In genomic region chr19:56076413-56076998, GRCh38 we compare ENCODE assay signal across 8 cellular contexts. TPM values are rescaled to one million over a fixed set of nuclear protein-coding genes. Genes with fewer than 3 reads are reported as not detected.
DNase-seq lines count a peak whose midpoint lies in the region; ATAC-seq and TF ChIP-seq lines count a peak whose summit lies in the region.

No MANE protein-coding gene starts in this region.

- H3K27me3 Mint-ChIP-seq in natural killer cell (ENCODE audit: low read depth in 2 of 2) (peaks cover 0 to 5% of the 10 kb centered on the region in 2 donors), endothelial cell (ENCODE audit: unreplicated experiment) (peaks cover 5% of the 10 kb centered on the region), naive B cell (peaks cover 0 to 4% (median 0%) of the 10 kb centered on the region in 3 donors)
- H3K27me3 Mint-ChIP-seq in natural killer cell treated with Interleukin-12 subunit alpha and Interleukin-12 subunit beta and Interleukin-15 and Interleukin-18, amount 100 ng/mL, for 72 hours: peaks cover 0 to 5% of the 10 kb centered on the region in 2 donors

- H3K36me3 Mint-ChIP-seq in natural killer cell (no peaks in the 10 kb centered on the region), endothelial cell (ENCODE audit: low read depth, unreplicated experiment) (peaks cover 3% of the 10 kb centered on the region), naive B cell (no peaks in the 10 kb centered on the region)
- H3K36me3 Mint-ChIP-seq in natural killer cell treated with Interleukin-12 subunit alpha and Interleukin-12 subunit beta and Interleukin-15 and Interleukin-18, amount 100 ng/mL, for 72 hours: no peaks in the 10 kb centered on the region

- ATAC-seq in natural killer cell (peak; percentile 47 to 61 (median 58)), naive B cell (ENCODE audit: low read depth in 2 of 2) (no peak), GM19455 (IDR thresholded peaks at IDR 0.05; ENCODE audit: unreplicated experiment) (no peak), HG03159 (IDR thresholded peaks at IDR 0.05; ENCODE audit: unreplicated experiment) (no peak)
- ATAC-seq in natural killer cell treated with Interleukin-12 subunit alpha and Interleukin-12 subunit beta and Interleukin-15 and Interleukin-18, amount 100 ng/mL, for 72 hours: no peak

- H3K27ac Mint-ChIP-seq in natural killer cell: no peak overlapping the region
- H3K27ac Mint-ChIP-seq in natural killer cell treated with Interleukin-12 subunit alpha and Interleukin-12 subunit beta and Interleukin-15 and Interleukin-18, amount 100 ng/mL, for 72 hours: no peak overlapping the region
- no peak overlapping the region for H3K27ac Mint-ChIP-seq in endothelial cell (ENCODE audit: unreplicated experiment)
- peak overlapping the region in 2 of 6 donors; percentile 27 to 44 for H3K27ac Mint-ChIP-seq in naive B cell

- DNase-seq in natural killer cell (peak; percentile 35), NCI-H1105 treated with DMSO at 0.1 percent for 48 hours (lab: John Stamatoyannopoulos, UW) (peak; percentile 41), endothelial cell (ENCODE audit: low spot score) (peak; percentile 75), naive B cell (peak; percentile 15)
- no peak for DNase-seq in natural killer cell treated with Interleukin-12 subunit alpha and Interleukin-12 subunit beta and Interleukin-15 and Interleukin-18, amount 100 ng/mL, for 72 hours (ENCODE audit: low spot score)

- intact Hi-C loops in natural killer cell (cut with micrococcal nuclease): loop anchor here (2.0 kb wide), 1 partner anchor 96 kb away; no protein-coding TSS in a partner anchor

- H3K4me3 Mint-ChIP-seq in natural killer cell (no peak overlapping the region), endothelial cell (ENCODE audit: unreplicated experiment) (no peak overlapping the region), naive B cell (no peak overlapping the region)
- H3K4me3 Mint-ChIP-seq in natural killer cell treated with Interleukin-12 subunit alpha and Interleukin-12 subunit beta and Interleukin-15 and Interleukin-18, amount 100 ng/mL, for 72 hours: no peak overlapping the region

- TF ChIP-seq CTCF in natural killer cell (IDR thresholded peaks at IDR 0.05) (peak; percentile 79), VCaP (conservative IDR thresholded peaks at IDR 0.05) (peak; percentile 97), endothelial cell (IDR thresholded peaks at IDR 0.05; ENCODE audit: unreplicated experiment) (peak; percentile 86)

- H3K4me1 Mint-ChIP-seq in natural killer cell (peaks cover 9 to 10% of the 10 kb centered on the region in 2 donors), endothelial cell (ENCODE audit: unreplicated experiment) (peaks cover 9% of the 10 kb centered on the region), naive B cell (peaks cover 9 to 10% (median 10%) of the 10 kb centered on the region in 3 donors)
- peaks cover 9 to 11% of the 10 kb centered on the region in 2 donors for H3K4me1 Mint-ChIP-seq in natural killer cell treated with Interleukin-12 subunit alpha and Interleukin-12 subunit beta and Interleukin-15 and Interleukin-18, amount 100 ng/mL, for 72 hours (ENCODE audit: low read depth in 2 of 2)

- H3K9me3 Mint-ChIP-seq in natural killer cell (no peaks in the 10 kb centered on the region), endothelial cell (ENCODE audit: unreplicated experiment) (no peaks in the 10 kb centered on the region), naive B cell (no peaks in the 10 kb centered on the region)
- H3K9me3 Mint-ChIP-seq in natural killer cell treated with Interleukin-12 subunit alpha and Interleukin-12 subunit beta and Interleukin-15 and Interleukin-18, amount 100 ng/mL, for 72 hours: no peaks in the 10 kb centered on the region

- no peak overlapping the region for H3K27ac ChIP-seq in VCaP

RNA-seq across cellular contexts. Expression of gene ZNF787, which starts 44.6 kb away (rescaled TPM):
- 10 to 100 TPM; 23.9 to 42.0 (median 36.9) TPM for total RNA-seq in natural killer cell
- 10 to 100 TPM; 39.2 to 60.6 TPM for total RNA-seq in natural killer cell treated with Interleukin-12 subunit alpha and Interleukin-12 subunit beta and Interleukin-15 and Interleukin-18, amount 100 ng/mL, for 72 hours
- 31.2 TPM for total RNA-seq in endothelial cell (ENCODE audit: unreplicated experiment)
- 1 to 10 TPM; 1.4 to 4.7 (median 2.5) TPM for polyA plus RNA-seq in naive B cell (ENCODE audit: low read depth in 6 of 6)

Comparison
In these comparisons a context has a peak if more than half of its experiments do, and no peak if none do; other contexts are left out.
1. ATAC-seq: peak in natural killer cell (3 of 3); none in natural killer cell treated with Interleukin-12 subunit alpha and Interleukin-12 subunit beta and Interleukin-15 and Interleukin-18, amount 100 ng/mL, for 72 hours (0 of 2), naive B cell (0 of 2), GM19455 (single experiment) and HG03159 (single experiment).
2. Peak in every context shown above with its lines, with median percentiles within 50 percentile points of each other: CTCF ChIP-seq.